ENCODE assay signal across 9 cellular contexts in the genomic region with DNA sequence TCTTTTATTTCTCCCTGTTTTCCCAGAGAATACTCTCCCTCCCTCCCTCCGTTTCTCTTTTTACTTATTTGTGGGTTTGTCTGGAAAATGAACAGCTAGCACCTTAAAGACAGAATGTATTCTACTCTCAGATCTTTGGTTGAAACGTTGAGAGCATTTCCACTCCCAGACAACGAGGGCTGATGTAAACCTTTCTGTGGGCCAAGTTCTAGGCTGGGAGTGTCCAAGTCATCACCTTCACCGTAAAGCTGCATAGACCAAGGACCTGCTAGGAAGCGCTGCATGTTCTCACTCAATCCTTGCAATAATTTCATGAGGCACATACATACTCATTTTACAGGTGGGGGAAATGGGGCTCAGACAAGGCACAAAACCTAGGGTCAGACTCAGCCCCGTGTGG. TPM values are rescaled to one million over a fixed set of nuclear protein-coding genes. Genes with fewer than 3 reads are reported as not detected.
DNase-seq lines count a peak whose midpoint lies in the region; ATAC-seq and TF ChIP-seq lines count a peak whose summit lies in the region.
"Had no signal": no experiment of that assay in that cellular context is flagged by ENCODE, and none has a peak within 500 bp of the region (broad histone marks: within the 10 kb centered on the region; RNA-seq: fewer than 3 reads in every experiment).

No MANE protein-coding gene starts in this region.

- H3K4me1 ChIP-seq in mesodermal cell (ENCODE audit: control insufficient read depth, insufficient read depth, low read length, poor library complexity, severe bottlenecking), result peaks cover 94% of the 10 kb centered on the region
- H3K4me1 ChIP-seq in upper lobe of right lung, result peaks cover 93% of the 10 kb centered on the region

- H3K36me3 ChIP-seq in mesodermal cell (ENCODE audit: control insufficient read depth, insufficient read depth, low read length) (peaks cover 40% of the 10 kb centered on the region), upper lobe of right lung (no peaks in the 10 kb centered on the region)

- H3K4me3 ChIP-seq in mesodermal cell (ENCODE audit: extremely low read depth, insufficient read depth, low read length, poor library complexity, severe bottlenecking), result no peak overlapping the region
- peak overlapping the region; percentile 21 for H3K4me3 ChIP-seq in upper lobe of right lung

- TF ChIP-seq CTCF in brain (conservative IDR thresholded peaks at IDR 0.05) (no peak), upper lobe of right lung (IDR thresholded peaks at IDR 0.05) (no peak)

- H3K4me1 Mint-ChIP-seq in activated naive CD4-positive, alpha-beta T cell treated with anti-CD3 and anti-CD28 coated beads, Interleukin-2, amount 50 U/mL, for 24 hours, result peaks cover 96% of the 10 kb centered on the region
- peaks cover 77% of the 10 kb centered on the region for H3K4me1 Mint-ChIP-seq in brain

- H3K9me3 ChIP-seq in mesodermal cell (ENCODE audit: control insufficient read depth, low read length) (no peaks in the 10 kb centered on the region), upper lobe of right lung (no peaks in the 10 kb centered on the region)

- H3K9me3 Mint-ChIP-seq in activated naive CD4-positive, alpha-beta T cell treated with anti-CD3 and anti-CD28 coated beads, Interleukin-2, amount 50 U/mL, for 24 hours, result no peaks in the 10 kb centered on the region
- H3K9me3 Mint-ChIP-seq in brain, result peaks cover 0 to 5% (median 0%) of the 10 kb centered on the region in 5 experiments

- H3K27ac Mint-ChIP-seq in activated naive CD4-positive, alpha-beta T cell treated with anti-CD3 and anti-CD28 coated beads, Interleukin-2, amount 50 U/mL, for 24 hours, result peak overlapping the region; percentile 94
- H3K27ac Mint-ChIP-seq in brain, result peak overlapping the region in 3 of 5 experiments; percentile 54 to 95 (median 82)

- WGBS in mesodermal cell (ENCODE audit: insufficient coverage in 2 of 2), 2 experiments, result 88 to 89% methylated on average over 4 of the region's 6 CpGs

- intact Hi-C loops in upper lobe of right lung (cut with DNase I), result no loop called here

- H3K27ac ChIP-seq in mesodermal cell (ENCODE audit: low read depth, low read length, severe bottlenecking) (peak overlapping the region; percentile 71), upper lobe of right lung (peak overlapping the region; percentile 78)
- H3K27ac ChIP-seq: C4-2B had no signal

- H3K27me3 Mint-ChIP-seq in activated naive CD4-positive, alpha-beta T cell treated with anti-CD3 and anti-CD28 coated beads, Interleukin-2, amount 50 U/mL, for 24 hours, result no peaks in the 10 kb centered on the region
- no peaks in the 10 kb centered on the region for H3K27me3 Mint-ChIP-seq in brain

- DNase-seq in activated naive CD4-positive, alpha-beta T cell treated with anti-CD3 and anti-CD28 coated beads, Interleukin-2, amount 50 U/mL, for 16 hours, result no peak
- DNase-seq in upper lobe of right lung (no peak), GM19240 (ENCODE audit: insufficient read length, low spot score) (no peak), AG20443 (ENCODE audit: low spot score) (no peak)
- DNase-seq in stimulated activated CD4-positive, alpha-beta T cell treated with anti-CD3 and anti-CD28 coated beads, Interleukin-4, amount 100 ng/mL, for 4 hours, result no peak

- no peak for ATAC-seq in upper lobe of right lung

- peaks cover 14% of the 10 kb centered on the region for H3K36me3 Mint-ChIP-seq in activated naive CD4-positive, alpha-beta T cell treated with anti-CD3 and anti-CD28 coated beads, Interleukin-2, amount 50 U/mL, for 24 hours
- H3K36me3 Mint-ChIP-seq in brain, result peaks cover 5% of the 10 kb centered on the region

- H3K4me3 Mint-ChIP-seq in activated naive CD4-positive, alpha-beta T cell treated with anti-CD3 and anti-CD28 coated beads, Interleukin-2, amount 50 U/mL, for 24 hours, result peak overlapping the region; percentile 86
- peak overlapping the region in 1 of 5 experiments; percentile 18 for H3K4me3 Mint-ChIP-seq in brain

- H3K27me3 ChIP-seq in upper lobe of right lung, result no peaks in the 10 kb centered on the region

RNA-seq across cellular contexts. Expression of gene MYH9, which starts 32.4 kb away (rescaled TPM):
- 236 TPM for polyA plus RNA-seq in brain (ENCODE audit: insufficient read depth, low read depth, low replicate concordance)
- polyA plus RNA-seq in mesodermal cell (2013, experiment 1 of 2), result 360 TPM
- polyA plus RNA-seq in mesodermal cell (2013, experiment 2 of 2), result 289 TPM
- total RNA-seq in upper lobe of right lung, result 842 TPM
